Comparison of ENCODE assay signal across 1 cellular context in the genomic region with DNA sequence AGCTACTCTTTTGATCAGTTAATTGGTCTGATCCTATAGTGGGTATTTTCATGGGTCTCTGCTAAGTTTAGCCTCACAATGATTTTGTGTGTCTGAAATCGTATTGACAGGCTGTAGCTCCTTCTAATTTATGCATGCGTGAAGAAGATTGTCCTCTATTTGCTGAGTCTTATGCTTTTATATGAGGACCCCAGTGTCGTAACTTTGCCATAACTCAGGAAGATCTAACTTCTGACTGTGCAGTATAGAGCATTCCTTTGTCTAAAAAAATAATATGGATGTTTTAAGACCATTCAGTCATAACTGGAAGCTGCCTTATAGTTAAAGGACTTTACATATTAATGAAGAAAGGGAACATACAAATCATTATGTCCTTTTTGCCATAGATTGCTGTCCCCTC.
TF ChIP-seq lines count a peak whose summit lies in the region.

No MANE protein-coding gene starts in this region.

TF ChIP-seq in GM12878, 131 proteins besides CTCF, POLR2A, EP300 and RAD21 (continued from another document):
- TF ChIP-seq TCF3 (IDR thresholded peaks at IDR 0.05; ENCODE audit: borderline replicate concordance, insufficient read depth, low read depth, low read length) (no peak), NRF1 (conservative IDR thresholded peaks at IDR 0.05; ENCODE audit: low read depth, low read length) (no peak)
TF ChIP-seq in GM12878: peak in this region for 0.
